8 cellular contexts compared by ENCODE assay signal in the genomic region with DNA sequence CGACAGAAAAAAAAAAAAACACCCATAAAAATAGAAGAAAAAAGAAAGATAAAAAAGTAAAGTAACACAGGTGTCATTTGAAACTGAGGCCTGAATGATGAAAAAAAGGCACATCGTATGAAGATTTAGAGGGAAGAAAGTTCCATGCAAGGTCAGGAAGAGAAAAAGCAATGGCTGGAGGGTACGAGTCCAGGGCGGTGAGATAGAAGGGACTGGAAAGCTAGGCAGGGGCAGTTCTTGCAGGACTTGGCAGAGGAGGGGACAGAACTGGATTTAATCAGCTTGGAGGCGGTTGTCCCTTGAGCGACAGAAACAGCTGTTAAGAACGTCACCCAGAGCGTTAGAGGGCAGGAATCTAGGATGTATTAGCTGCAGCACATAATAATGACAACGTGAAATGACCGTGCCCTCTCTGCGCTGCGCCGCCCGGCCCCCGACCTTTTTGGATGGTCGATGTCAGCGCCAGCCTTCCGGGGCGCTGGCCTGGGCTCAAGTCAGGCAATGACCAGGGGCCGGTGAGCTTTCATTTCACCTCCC. TPM values are rescaled to one million over a fixed set of nuclear protein-coding genes. Genes with fewer than 3 reads are reported as not detected.
A peak's percentile ranks its signal among the peaks of the same experiment; 100 is the strongest.
DNase-seq lines count a peak whose midpoint lies in the region; ATAC-seq and TF ChIP-seq lines count a peak whose summit lies in the region.

No MANE protein-coding gene starts in this region.

- no peaks in the 10 kb centered on the region for H3K36me3 ChIP-seq in psoas muscle (ENCODE audit: insufficient read depth in 1 of 2, low read depth in 1 of 2)

- peaks cover 2% of the 10 kb centered on the region for H3K27me3 Mint-ChIP-seq in activated naive CD8-positive, alpha-beta T cell treated with anti-CD3 and anti-CD28 coated beads, Interleukin-2, amount 10 ng/mL, durations not matched to agents 7 days and 5 days

- peak overlapping the region; percentile 89 for H3K4me3 Mint-ChIP-seq in activated naive CD8-positive, alpha-beta T cell treated with anti-CD3 and anti-CD28 coated beads, Interleukin-2, amount 10 ng/mL, durations not matched to agents 7 days and 5 days

- no peaks in the 10 kb centered on the region for H3K9me3 Mint-ChIP-seq in activated naive CD8-positive, alpha-beta T cell treated with anti-CD3 and anti-CD28 coated beads, Interleukin-2, amount 10 ng/mL, durations not matched to agents 7 days and 5 days

- peak overlapping the region; percentile 94 for H3K27ac ChIP-seq in psoas muscle

- ATAC-seq in HG02840 (IDR thresholded peaks at IDR 0.05; ENCODE audit: low FRiP score, unreplicated experiment) (peak; percentile 26), left ventricle myocardium superior (peak; percentile 72), psoas muscle (peak; percentile 76 to 81 (median 78)), GM18519 (IDR thresholded peaks at IDR 0.05; ENCODE audit: low FRiP score, unreplicated experiment) (no peak)
- ATAC-seq in activated naive CD8-positive, alpha-beta T cell treated with anti-CD3 and anti-CD28 coated beads, Interleukin-2, amount 10 ng/mL, durations not matched to agents 7 days and 5 days (ENCODE audit: low read depth): peak; percentile 53

- intact Hi-C loops in left ventricle myocardium superior (cut with micrococcal nuclease) (no loop called here), psoas muscle (cut with DNase I) (no loop called here)

- H3K4me1 ChIP-seq in psoas muscle: peaks cover 25% of the 10 kb centered on the region

- 0 to 1% (median 0%) methylated on average over 20 of the region's 20 CpGs for WGBS in psoas muscle, 3 donors

- DNase-seq in activated gamma-delta T cell (lab: John Stamatoyannopoulos, UW) (peak; percentile 11), activated gamma-delta T cell treated with Interleukin-2 at 50 U/mL for 16 hours (no peak), NCI-H2171 treated with DMSO at 0.1 percent for 48 hours (lab: John Stamatoyannopoulos, UW) (peak; percentile 51), left ventricle myocardium superior (peak; percentile 60), psoas muscle (peak; percentile 52 to 77)
- no peak for DNase-seq in activated naive CD8-positive, alpha-beta T cell treated with anti-CD3 and anti-CD28 coated beads, Interleukin-2, amount 10 ng/mL, durations not matched to agents 7 days and 5 days

- H3K27me3 ChIP-seq in psoas muscle (ENCODE audit: insufficient read depth in 3 of 3, low read length in 2 of 3): no peaks in the 10 kb centered on the region

- peak overlapping the region; percentile 76 for H3K4me3 ChIP-seq in psoas muscle

- H3K36me3 Mint-ChIP-seq in activated naive CD8-positive, alpha-beta T cell treated with anti-CD3 and anti-CD28 coated beads, Interleukin-2, amount 10 ng/mL, durations not matched to agents 7 days and 5 days: peaks cover 8% of the 10 kb centered on the region

- TF ChIP-seq CTCF in psoas muscle (IDR thresholded peaks at IDR 0.05): no peak

- H3K27ac Mint-ChIP-seq in activated naive CD8-positive, alpha-beta T cell treated with anti-CD3 and anti-CD28 coated beads, Interleukin-2, amount 10 ng/mL, durations not matched to agents 7 days and 5 days: peak overlapping the region; percentile 97

- H3K9me3 ChIP-seq in psoas muscle: no peaks in the 10 kb centered on the region

- POLR2A ChIA-PET in activated naive CD8-positive, alpha-beta T cell treated with anti-CD3 and anti-CD28 coated beads, Interleukin-2, amount 10 ng/mL, durations not matched to agents 7 days and 5 days (lab: Charles Lee): interaction anchor here (0.7 to 3.5 kb wide), 22 partner anchors 10 to 1653 kb away, joined by 3 to 21 read pairs (median 4); partner anchors contain the start of genes RHOF and SETD1B

- H3K4me1 Mint-ChIP-seq in activated naive CD8-positive, alpha-beta T cell treated with anti-CD3 and anti-CD28 coated beads, Interleukin-2, amount 10 ng/mL, durations not matched to agents 7 days and 5 days: peaks cover 27% of the 10 kb centered on the region

RNA-seq across cellular contexts. Expression of gene TMEM120B, which starts 0.6 kb away (rescaled TPM):
- 1 to 10 TPM; 9.8 to 9.9 TPM for total RNA-seq in activated naive CD8-positive, alpha-beta T cell treated with anti-CD3 and anti-CD28 coated beads, Interleukin-2, amount 10 ng/mL, durations not matched to agents 7 days and 5 days
- 9.9 TPM for total RNA-seq in left ventricle myocardium superior
- 10 to 100 TPM; 11.4 to 21.2 (median 15.5) TPM for total RNA-seq in psoas muscle
- 10 to 100 TPM; 11.0 to 29.7 (median 12.7) TPM for polyA plus RNA-seq in psoas muscle

RNA-seq across cellular contexts. Expression of gene MORN3, which starts 42.5 kb away (rescaled TPM):
- 1 to 10 TPM; 5.2 to 6.2 TPM for total RNA-seq in activated naive CD8-positive, alpha-beta T cell treated with anti-CD3 and anti-CD28 coated beads, Interleukin-2, amount 10 ng/mL, durations not matched to agents 7 days and 5 days
- total RNA-seq in left ventricle myocardium superior: not detected
- not detected for total RNA-seq in psoas muscle
- polyA plus RNA-seq in psoas muscle: under 1 TPM in 2 of 3 donors, not detected in 1; under 0.01 to 0.12 TPM

Comparison
In these comparisons a context has a peak if more than half of its experiments do, and no peak if none do; other contexts are left out.
1. DNase-seq: peak in activated gamma-delta T cell (single experiment), NCI-H2171 treated with DMSO at 0.1 percent for 48 hours (single experiment), left ventricle myocardium superior (single experiment) and psoas muscle (2 of 2); none in activated gamma-delta T cell treated with Interleukin-2 at 50 U/mL for 16 hours (single experiment) and activated naive CD8-positive, alpha-beta T cell treated with anti-CD3 and anti-CD28 coated beads, Interleukin-2, amount 10 ng/mL, durations not matched to agents 7 days and 5 days (single experiment).